Comparison of ENCODE assay signal across 2 cellular contexts in genomic region chr1:228150458-228151169, GRCh38.
TF ChIP-seq lines count a peak whose summit lies in the region.

No MANE protein-coding gene starts in this region.

TF ChIP-seq in IMR-90, 13 proteins besides CTCF, POLR2A, EP300 and RAD21:
- TF ChIP-seq NFE2L2 (IDR thresholded peaks at IDR 0.05; ENCODE audit: low read depth, low read length) (no peak), MXI1 (IDR thresholded peaks at IDR 0.05; ENCODE audit: borderline replicate concordance, low read depth, low read length) (peak; percentile 65; the same call in 1 of the 2 replicates), SMC3 (IDR thresholded peaks at IDR 0.05; ENCODE audit: low read depth, low read length) (no peak), FOS (IDR thresholded peaks at IDR 0.05; ENCODE audit: low read depth, low read length) (no peak), MAFK (IDR thresholded peaks at IDR 0.05; ENCODE audit: low read depth, low read length) (no peak), RCOR1 (IDR thresholded peaks at IDR 0.05; ENCODE audit: insufficient replicate concordance, low read length) (no peak), ELK1 (IDR thresholded peaks at IDR 0.05; ENCODE audit: borderline replicate concordance, low read depth, low read length) (no peak), USF2 (IDR thresholded peaks at IDR 0.05; ENCODE audit: low read depth, low read length) (no peak), CHD1 (IDR thresholded peaks at IDR 0.05; ENCODE audit: low read depth, low read length) (0 out of 2 replicates have a peak, but pooled peaks have one; percentile 43), CEBPB (IDR thresholded peaks at IDR 0.05; ENCODE audit: low read depth, low read length) (0 out of 2 replicates have a peak, but pooled peaks have one; percentile 17), RFX5 (IDR thresholded peaks at IDR 0.05; ENCODE audit: low read depth, low read length) (0 out of 2 replicates have a peak, but pooled peaks have one; percentile 13), BHLHE40 (IDR thresholded peaks at IDR 0.05; ENCODE audit: low read depth, low read length) (no peak), MAZ (IDR thresholded peaks at IDR 0.05; ENCODE audit: borderline replicate concordance, low read depth, low read length) (peak; percentile 75; the same call in 1 of the 2 replicates)

TF ChIP-seq in liver, 16 proteins besides CTCF, POLR2A, EP300 and RAD21:
- TF ChIP-seq MAX (IDR thresholded peaks at IDR 0.05) (no peak), EGR1 (IDR thresholded peaks at IDR 0.05; ENCODE audit: low read depth in 2 of 2) (no peak), FOXA2 (IDR thresholded peaks at IDR 0.05) (no peak), SP1 (IDR thresholded peaks at IDR 0.05) (no peak), REST (IDR thresholded peaks at IDR 0.05) (no peak), GABPA (IDR thresholded peaks at IDR 0.05 in 1 of 2, conservative IDR thresholded peaks at IDR 0.05 in 1 of 2) (no peak), RXRA (IDR thresholded peaks at IDR 0.05) (no peak), YY1 (IDR thresholded peaks at IDR 0.05) (no peak), ZBTB33 (IDR thresholded peaks at IDR 0.05) (no peak), ATF3 (IDR thresholded peaks at IDR 0.05) (no peak), FOXA1 (IDR thresholded peaks at IDR 0.05) (no peak), JUND (IDR thresholded peaks at IDR 0.05) (no peak), TAF1 (conservative IDR thresholded peaks at IDR 0.05) (no peak), HNF4A (conservative IDR thresholded peaks at IDR 0.05) (no peak), HNF4G (IDR thresholded peaks at IDR 0.05) (no peak), NR2F2 (IDR thresholded peaks at IDR 0.05) (no peak)
